19 cellular contexts compared by ENCODE assay signal in the genomic region with DNA sequence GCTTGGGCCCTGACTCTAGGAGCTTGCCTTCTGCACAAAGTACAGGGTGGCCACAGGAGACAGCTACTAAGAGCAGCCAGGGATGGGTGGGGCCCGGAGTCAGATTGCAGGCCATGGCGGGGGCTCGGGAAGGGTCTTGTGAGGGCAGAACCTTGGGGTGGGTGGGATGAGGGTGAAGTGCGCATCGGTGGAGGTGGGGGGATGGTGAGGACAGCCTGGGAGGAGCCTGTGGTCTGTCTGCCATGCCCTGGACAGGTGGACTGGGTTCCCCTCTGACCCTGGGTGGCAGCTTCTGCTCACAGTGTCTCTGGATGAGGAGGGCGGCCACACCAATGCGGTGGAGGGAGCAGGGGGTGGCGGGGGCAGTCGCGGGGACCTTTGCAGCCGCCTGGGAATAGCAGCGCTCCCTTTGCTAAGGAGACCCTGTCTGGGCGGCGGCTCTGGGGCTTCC.
DNase-seq lines count a peak whose midpoint lies in the region; TF ChIP-seq lines count a peak whose summit lies in the region.
"Had no signal": no experiment of that assay in that cellular context is flagged by ENCODE, and none has a peak within 500 bp of the region (broad histone marks: within the 10 kb centered on the region; RNA-seq: fewer than 3 reads in every experiment).

No MANE protein-coding gene starts in this region.

- no peak overlapping the region for H3K27ac ChIP-seq in BLaER1
- H3K27ac ChIP-seq in BLaER1 treated with 17β-estradiol and CSF1 and Interleukin-3, amounts not matched to agents 10 nM and 100 nM = no peak overlapping the region
- H3K27ac ChIP-seq in neural progenitor cell = no peak overlapping the region

- H3K4me1 ChIP-seq in BLaER1 = peaks cover 43% of the 10 kb centered on the region
- peaks cover 21 to 42% (median 33%) of the 10 kb centered on the region in 10 experiments; a peak in 19 of 20 replicates for H3K4me1 ChIP-seq in BLaER1 treated with 17β-estradiol and CSF1 and Interleukin-3, amounts not matched to agents 10 nM and 100 nM
- H3K4me1 ChIP-seq in neural progenitor cell = peaks cover 26% of the 10 kb centered on the region

- H3K4me2 ChIP-seq in BLaER1 = peak overlapping the region; percentile 68
- H3K4me2 ChIP-seq in BLaER1 treated with 17β-estradiol and CSF1 and Interleukin-3, amounts not matched to agents 10 nM and 100 nM = peak overlapping the region in 10 of 11 experiments; percentile 11 to 69 (median 54); a peak in 14 of 22 replicates
- H3K4me2 ChIP-seq in neural progenitor cell = no peak overlapping the region
- H3K4me2 ChIP-seq: SK-N-SH had no signal

- TF ChIP-seq CTCF in chondrocyte (IDR thresholded peaks at IDR 0.05) = no peak
- no peak for TF ChIP-seq CTCF in neural progenitor cell (IDR thresholded peaks at IDR 0.05)

- DNase-seq in chondrocyte (ENCODE audit: low spot score) (peak; percentile 71), neural progenitor cell (ENCODE audit: low spot score) (no peak), ACHN (no peak), superior temporal gyrus (ENCODE audit: extremely low spot score) (no peak)
- no peak for DNase-seq in activated CD4-positive, alpha-beta T cell treated with anti-CD3 and anti-CD28 coated beads, Interleukin-2, amount 10 ng/mL, durations not matched to agents 24 days and 14 days
- DNase-seq: AML-193; DMS153; GDM1; H7; KBM-7; MV-4-11; NCI-H187 treated with DMSO at 0.1 percent for 48 hours; NCI-H748 treated with DMSO at 0.1 percent for 48 hours; NK-92 treated with Interleukin-12 subunit alpha and Interleukin-12 subunit beta, amount 100 ng/mL, for 24 hours; OCI-M1; SHP77 treated with DMSO at 0.1 percent for 48 hours; SK-N-SH had no signal

- intact Hi-C loops in activated CD4-positive, alpha-beta T cell treated with anti-CD3 and anti-CD28 coated beads, Interleukin-2, amount 10 ng/mL, durations not matched to agents 24 days and 14 days (cut with micrococcal nuclease) = no loop called here

- H4K20me1 ChIP-seq in BLaER1 = peaks cover 98% of the 10 kb centered on the region
- H4K20me1 ChIP-seq in BLaER1 treated with 17β-estradiol and CSF1 and Interleukin-3, amounts not matched to agents 10 nM and 100 nM = peaks cover 55 to 100% (median 85%) of the 10 kb centered on the region in 11 experiments; a peak in 21 of 22 replicates
- peaks cover 6% of the 10 kb centered on the region for H4K20me1 ChIP-seq in neural progenitor cell (ENCODE audit: low read depth)

- no peaks in the 10 kb centered on the region for H3K79me2 ChIP-seq in neural progenitor cell (ENCODE audit: low read depth)

- H3K36me3 Mint-ChIP-seq in chondrocyte (ENCODE audit: low read depth) (peaks cover 2% of the 10 kb centered on the region), neural progenitor cell (no peaks in the 10 kb centered on the region)
- H3K36me3 Mint-ChIP-seq in activated CD4-positive, alpha-beta T cell treated with anti-CD3 and anti-CD28 coated beads, Interleukin-2, amount 10 ng/mL, durations not matched to agents 24 days and 14 days (ENCODE audit: low read depth) = no peaks in the 10 kb centered on the region

- H3K36me3 ChIP-seq in BLaER1 (peaks cover 41% of the 10 kb centered on the region; the same call in 1 of the 2 replicates), neural progenitor cell (no peaks in the 10 kb centered on the region)
- peaks cover 0 to 55% (median 17%) of the 10 kb centered on the region in 11 experiments; a peak in 10 of 22 replicates for H3K36me3 ChIP-seq in BLaER1 treated with 17β-estradiol and CSF1 and Interleukin-3, amounts not matched to agents 10 nM and 100 nM

- H3K27me3 ChIP-seq in BLaER1 (no peaks in the 10 kb centered on the region), neural progenitor cell (no peaks in the 10 kb centered on the region)
- no peaks in the 10 kb centered on the region for H3K27me3 ChIP-seq in BLaER1 treated with 17β-estradiol and CSF1 and Interleukin-3, amounts not matched to agents 10 nM and 100 nM

- H3K4me3 ChIP-seq in BLaER1 (no peak overlapping the region), neural progenitor cell (no peak overlapping the region)
- H3K4me3 ChIP-seq in BLaER1 treated with 17β-estradiol and CSF1 and Interleukin-3, amounts not matched to agents 10 nM and 100 nM = no peak overlapping the region

- H3K9ac ChIP-seq in BLaER1 (0 out of 2 replicates have a peak overlapping the region, but pooled peaks have one; percentile 34), neural progenitor cell (no peak overlapping the region)
- 0 out of 22 replicates have a peak overlapping the region, but pooled peaks of 2 of the 11 experiments have one; percentile 28 to 40 for H3K9ac ChIP-seq in BLaER1 treated with 17β-estradiol and CSF1 and Interleukin-3, amounts not matched to agents 10 nM and 100 nM
- H3K9ac ChIP-seq: SK-N-SH had no signal

- H3K9me3 ChIP-seq in BLaER1 (no peaks in the 10 kb centered on the region), neural progenitor cell (ENCODE audit: low read depth) (no peaks in the 10 kb centered on the region)
- no peaks in the 10 kb centered on the region for H3K9me3 ChIP-seq in BLaER1 treated with 17β-estradiol and CSF1 and Interleukin-3, amounts not matched to agents 10 nM and 100 nM (replicated peaks in 1 of 11)
- H3K9me3 ChIP-seq: SK-N-SH had no signal

- peaks cover 15% of the 10 kb centered on the region for H3K4me1 Mint-ChIP-seq in chondrocyte (ENCODE audit: low read depth)
- peaks cover 37% of the 10 kb centered on the region for H3K4me1 Mint-ChIP-seq in neural progenitor cell
- H3K4me1 Mint-ChIP-seq in activated CD4-positive, alpha-beta T cell treated with anti-CD3 and anti-CD28 coated beads, Interleukin-2, amount 10 ng/mL, durations not matched to agents 24 days and 14 days = peaks cover 10% of the 10 kb centered on the region

- H3K27ac Mint-ChIP-seq in chondrocyte (ENCODE audit: unreplicated experiment) (no peak overlapping the region), neural progenitor cell (peak overlapping the region; percentile 42)
- no peak overlapping the region for H3K27ac Mint-ChIP-seq in activated CD4-positive, alpha-beta T cell treated with anti-CD3 and anti-CD28 coated beads, Interleukin-2, amount 10 ng/mL, durations not matched to agents 24 days and 14 days

- H3K27me3 Mint-ChIP-seq in chondrocyte (ENCODE audit: low read depth) = no peaks in the 10 kb centered on the region
- H3K27me3 Mint-ChIP-seq in neural progenitor cell (ENCODE audit: insufficient read depth, low read depth) = no peaks in the 10 kb centered on the region
- no peaks in the 10 kb centered on the region for H3K27me3 Mint-ChIP-seq in activated CD4-positive, alpha-beta T cell treated with anti-CD3 and anti-CD28 coated beads, Interleukin-2, amount 10 ng/mL, durations not matched to agents 24 days and 14 days

- H3K4me3 Mint-ChIP-seq in chondrocyte (ENCODE audit: unreplicated experiment) (no peak overlapping the region), neural progenitor cell (no peak overlapping the region)
- no peak overlapping the region for H3K4me3 Mint-ChIP-seq in activated CD4-positive, alpha-beta T cell treated with anti-CD3 and anti-CD28 coated beads, Interleukin-2, amount 10 ng/mL, durations not matched to agents 24 days and 14 days

- no peaks in the 10 kb centered on the region for H3K9me3 Mint-ChIP-seq in chondrocyte (ENCODE audit: low read depth)
- no peaks in the 10 kb centered on the region for H3K9me3 Mint-ChIP-seq in neural progenitor cell
- no peaks in the 10 kb centered on the region for H3K9me3 Mint-ChIP-seq in activated CD4-positive, alpha-beta T cell treated with anti-CD3 and anti-CD28 coated beads, Interleukin-2, amount 10 ng/mL, durations not matched to agents 24 days and 14 days

- no peak overlapping the region for H2AFZ ChIP-seq in neural progenitor cell (replicated peaks)

- H3F3A ChIP-seq in neural progenitor cell (ENCODE audit: low read depth) = no peaks in the 10 kb centered on the region

- in situ Hi-C loops in ACHN (cut with HindIII; ENCODE audit: low pct_ligation_motif_present, low pct_unique_long_range_greater_than_20kb, low sequenced_read_pairs) = no loop called here
